14 cellular contexts compared by ENCODE assay signal in the genomic region with DNA sequence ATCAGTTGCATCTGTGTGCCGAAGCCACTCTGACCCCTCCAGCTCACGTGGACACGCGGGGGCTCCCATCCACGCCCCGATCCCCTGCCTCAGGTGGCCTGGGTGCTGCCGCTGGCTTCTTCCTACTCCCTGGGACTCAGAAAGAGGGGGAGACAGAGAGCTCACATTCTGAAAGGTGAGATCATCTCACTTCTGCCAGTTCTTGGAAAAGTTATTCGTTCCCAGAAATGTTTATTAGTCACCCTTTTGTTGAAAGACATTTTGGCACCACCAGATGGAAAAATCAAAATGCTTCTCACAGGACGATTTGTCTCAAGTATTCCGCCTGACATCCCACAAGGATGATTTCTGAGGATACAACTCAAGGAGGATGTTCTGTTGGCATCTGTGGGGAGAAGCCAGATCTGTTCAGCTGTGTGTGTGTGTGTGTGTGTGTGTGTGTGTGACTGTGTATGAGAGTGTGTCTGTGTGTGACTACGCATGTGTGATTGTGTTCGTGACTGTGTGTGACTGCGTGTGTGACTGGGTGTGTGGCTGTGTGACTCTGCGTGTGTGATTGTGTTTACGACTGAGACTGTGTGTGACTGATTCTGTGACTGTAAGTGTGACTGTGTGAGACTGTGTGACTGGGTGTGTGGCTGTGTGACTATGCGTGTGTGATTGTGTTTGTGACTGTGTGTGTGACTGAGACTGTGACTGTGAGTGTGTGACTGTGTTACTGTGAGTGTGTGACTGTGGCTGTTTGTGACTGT.
DNase-seq lines count a peak whose midpoint lies in the region; ATAC-seq and TF ChIP-seq lines count a peak whose summit lies in the region.
"Had no signal": no experiment of that assay in that cellular context is flagged by ENCODE, and none has a peak within 500 bp of the region (broad histone marks: within the 10 kb centered on the region; RNA-seq: fewer than 3 reads in every experiment).

No MANE protein-coding gene starts in this region.

- peak overlapping the region; percentile 78 to 85 for H3K27ac ChIP-seq in thoracic aorta
- H3K27ac ChIP-seq: KMS-11 had no signal

- H3K4me1 ChIP-seq in thoracic aorta (ENCODE audit: control insufficient read depth in 1 of 2, low read depth in 2 of 2), result peaks cover 11 to 47% of the 10 kb centered on the region in 2 donors

- CTCF ChIA-PET in activated CD8-positive, alpha-beta T cell treated with anti-CD3 and anti-CD28 coated beads for 36 hours (lab: Charles Lee), result interaction anchor here (0.9 to 1.5 kb wide), 2 partner anchors 63 to 68 kb away, joined by 3 to 9 read pairs; no protein-coding TSS in a partner anchor
- CTCF ChIA-PET in activated CD8-positive, alpha-beta T cell treated with anti-CD3 and anti-CD28 coated beads, Interleukin-2, amount 10 ng/mL, durations not matched to agents 7 days and 5 days (lab: Charles Lee), result no interaction called here

- no peaks in the 10 kb centered on the region for H3K9me3 ChIP-seq in thoracic aorta

- H3K9me3 Mint-ChIP-seq in activated CD8-positive, alpha-beta T cell treated with anti-CD3 and anti-CD28 coated beads for 36 hours, result no peaks in the 10 kb centered on the region
- H3K9me3 Mint-ChIP-seq in activated CD8-positive, alpha-beta T cell treated with anti-CD3 and anti-CD28 coated beads, Interleukin-2, amount 10 ng/mL, durations not matched to agents 7 days and 5 days (ENCODE audit: insufficient read depth), result no peaks in the 10 kb centered on the region
- H3K9me3 Mint-ChIP-seq in endothelial cell (ENCODE audit: unreplicated experiment), result no peaks in the 10 kb centered on the region
- H3K9me3 Mint-ChIP-seq: dendritic cell treated with granulocyte-macrophage colony-stimulating factor and Interleukin-4, amounts not matched to agents 40 ng/mL and 50 ng/mL, for 4 days had no signal

- intact Hi-C loops in activated CD8-positive, alpha-beta T cell treated with anti-CD3 and anti-CD28 coated beads for 36 hours (cut with micrococcal nuclease), result no loop called here
- intact Hi-C loops in left ventricle myocardium superior (cut with micrococcal nuclease), result no loop called here

- no peaks in the 10 kb centered on the region for H3K36me3 ChIP-seq in thoracic aorta

- peak; percentile 12 for DNase-seq in activated CD8-positive, alpha-beta T cell treated with anti-CD3 and anti-CD28 coated beads for 36 hours
- no peak for DNase-seq in activated CD8-positive, alpha-beta T cell treated with anti-CD3 and anti-CD28 coated beads, Interleukin-2, amount 10 ng/mL, durations not matched to agents 7 days and 5 days
- DNase-seq in astrocyte of the hippocampus (ENCODE audit: low read depth, low spot score), result peak; percentile 91
- no peak for DNase-seq in left ventricle myocardium superior
- no peak for DNase-seq in thoracic aorta (ENCODE audit: low spot score)
- DNase-seq in endothelial cell (ENCODE audit: low spot score), result no peak
- DNase-seq: 8988T, DND-41, midbrain, NCI-H2171 had no signal

- no peak for TF ChIP-seq CTCF in activated CD8-positive, alpha-beta T cell treated with anti-CD3 and anti-CD28 coated beads for 36 hours (IDR thresholded peaks at IDR 0.05)
- no peak for TF ChIP-seq CTCF in thoracic aorta (IDR thresholded peaks at IDR 0.05)
- no peak for TF ChIP-seq CTCF in endothelial cell (IDR thresholded peaks at IDR 0.05; ENCODE audit: unreplicated experiment)

- peaks cover 3% of the 10 kb centered on the region for H3K27me3 Mint-ChIP-seq in activated CD8-positive, alpha-beta T cell treated with anti-CD3 and anti-CD28 coated beads for 36 hours
- H3K27me3 Mint-ChIP-seq in activated CD8-positive, alpha-beta T cell treated with anti-CD3 and anti-CD28 coated beads, Interleukin-2, amount 10 ng/mL, durations not matched to agents 7 days and 5 days (ENCODE audit: low read depth), result no peaks in the 10 kb centered on the region
- H3K27me3 Mint-ChIP-seq in endothelial cell (ENCODE audit: unreplicated experiment), result peaks cover 10% of the 10 kb centered on the region

- H3K36me3 Mint-ChIP-seq in activated CD8-positive, alpha-beta T cell treated with anti-CD3 and anti-CD28 coated beads for 36 hours (ENCODE audit: low read depth), result no peaks in the 10 kb centered on the region
- no peaks in the 10 kb centered on the region for H3K36me3 Mint-ChIP-seq in activated CD8-positive, alpha-beta T cell treated with anti-CD3 and anti-CD28 coated beads, Interleukin-2, amount 10 ng/mL, durations not matched to agents 7 days and 5 days (ENCODE audit: low read depth)
- no peaks in the 10 kb centered on the region for H3K36me3 Mint-ChIP-seq in endothelial cell (ENCODE audit: low read depth, unreplicated experiment)

- peaks cover 3% of the 10 kb centered on the region for H3K4me1 Mint-ChIP-seq in activated CD8-positive, alpha-beta T cell treated with anti-CD3 and anti-CD28 coated beads for 36 hours (ENCODE audit: low read depth)
- no peaks in the 10 kb centered on the region for H3K4me1 Mint-ChIP-seq in activated CD8-positive, alpha-beta T cell treated with anti-CD3 and anti-CD28 coated beads, Interleukin-2, amount 10 ng/mL, durations not matched to agents 7 days and 5 days (ENCODE audit: low read depth)
- H3K4me1 Mint-ChIP-seq in endothelial cell (ENCODE audit: unreplicated experiment), result peaks cover 14% of the 10 kb centered on the region

- POLR2A ChIA-PET in activated CD8-positive, alpha-beta T cell treated with anti-CD3 and anti-CD28 coated beads for 36 hours (lab: Charles Lee), result interaction anchor here (0.7 to 1.2 kb wide), 2 partner anchors 61 to 66 kb away, joined by 3 read pairs; no protein-coding TSS in a partner anchor
- POLR2A ChIA-PET in activated CD8-positive, alpha-beta T cell treated with anti-CD3 and anti-CD28 coated beads, Interleukin-2, amount 10 ng/mL, durations not matched to agents 7 days and 5 days (lab: Charles Lee), result no interaction called here

- H3K4me3 ChIP-seq in thoracic aorta, result peak overlapping the region; percentile 50

- H3K27ac Mint-ChIP-seq in activated CD8-positive, alpha-beta T cell treated with anti-CD3 and anti-CD28 coated beads for 36 hours, result no peak overlapping the region
- H3K27ac Mint-ChIP-seq in activated CD8-positive, alpha-beta T cell treated with anti-CD3 and anti-CD28 coated beads, Interleukin-2, amount 10 ng/mL, durations not matched to agents 7 days and 5 days, result no peak overlapping the region
- H3K27ac Mint-ChIP-seq in endothelial cell (ENCODE audit: unreplicated experiment), result no peak overlapping the region
- H3K27ac Mint-ChIP-seq: dendritic cell treated with granulocyte-macrophage colony-stimulating factor and Interleukin-4, amounts not matched to agents 40 ng/mL and 50 ng/mL, for 4 days had no signal

- H3K4me3 Mint-ChIP-seq in activated CD8-positive, alpha-beta T cell treated with anti-CD3 and anti-CD28 coated beads for 36 hours, result no peak overlapping the region
- H3K4me3 Mint-ChIP-seq in activated CD8-positive, alpha-beta T cell treated with anti-CD3 and anti-CD28 coated beads, Interleukin-2, amount 10 ng/mL, durations not matched to agents 7 days and 5 days, result no peak overlapping the region
- H3K4me3 Mint-ChIP-seq in endothelial cell (ENCODE audit: unreplicated experiment), result no peak overlapping the region
- H3K4me3 Mint-ChIP-seq: dendritic cell treated with granulocyte-macrophage colony-stimulating factor and Interleukin-4, amounts not matched to agents 40 ng/mL and 50 ng/mL, for 4 days had no signal

- no peaks in the 10 kb centered on the region for H3K27me3 ChIP-seq in thoracic aorta (replicated peaks; ENCODE audit: insufficient read depth)

- ATAC-seq in activated CD8-positive, alpha-beta T cell treated with anti-CD3 and anti-CD28 coated beads for 36 hours, result peak; percentile 60
- no peak for ATAC-seq in activated CD8-positive, alpha-beta T cell treated with anti-CD3 and anti-CD28 coated beads, Interleukin-2, amount 10 ng/mL, durations not matched to agents 7 days and 5 days
- peak; percentile 37 for ATAC-seq in left ventricle myocardium superior
- ATAC-seq in thoracic aorta (ENCODE audit: insufficient number of reproducible peaks, low FRiP score, low read depth), result peak; percentile 68
- ATAC-seq in HG02885 (IDR thresholded peaks at IDR 0.05; ENCODE audit: poor library complexity, unreplicated experiment), result no peak
- ATAC-seq in GM21619 (IDR thresholded peaks at IDR 0.05; ENCODE audit: unreplicated experiment), result no peak

Comparison
In these comparisons a context has a peak if more than half of its experiments do, and no peak if none do; other contexts are left out.
1. ATAC-seq: peak in activated CD8-positive, alpha-beta T cell treated with anti-CD3 and anti-CD28 coated beads for 36 hours (single experiment), left ventricle myocardium superior (single experiment) and thoracic aorta (single experiment); none in activated CD8-positive, alpha-beta T cell treated with anti-CD3 and anti-CD28 coated beads, Interleukin-2, amount 10 ng/mL, durations not matched to agents 7 days and 5 days (single experiment), HG02885 (single experiment) and GM21619 (single experiment).
2. DNase-seq: peak in activated CD8-positive, alpha-beta T cell treated with anti-CD3 and anti-CD28 coated beads for 36 hours (single experiment) and astrocyte of the hippocampus (single experiment); none in activated CD8-positive, alpha-beta T cell treated with anti-CD3 and anti-CD28 coated beads, Interleukin-2, amount 10 ng/mL, durations not matched to agents 7 days and 5 days (single experiment), left ventricle myocardium superior (single experiment), thoracic aorta (single experiment) and endothelial cell (single experiment).